ENCODE assay signal across 8 cellular contexts in genomic region chr7:1473864-1474512, GRCh38. TPM values are rescaled to one million over a fixed set of nuclear protein-coding genes. Genes with fewer than 3 reads are reported as not detected.
DNase-seq lines count a peak whose midpoint lies in the region; ATAC-seq and TF ChIP-seq lines count a peak whose summit lies in the region.

No MANE protein-coding gene starts in this region.

- CTCF ChIA-PET in CD4-positive, alpha-beta T cell (lab: Charles Lee): interaction anchor here (0.6 to 1.3 kb wide), 16 partner anchors 11 to 880 kb away, joined by 3 to 8 read pairs (median 4); partner anchors contain the start of gene TMEM184A
- CTCF ChIA-PET in HEK293 (lab: Yijun Ruan, JAX): interaction anchor here (0.5 to 2.0 kb wide), 18 partner anchors 9 to 449 kb away, joined by 3 to 13 read pairs (median 4); no protein-coding TSS in a partner anchor

- H3K4me3 Mint-ChIP-seq in CD4-positive, alpha-beta T cell: no peak overlapping the region
- no peak overlapping the region for H3K4me3 Mint-ChIP-seq in immature natural killer cell

- no peaks in the 10 kb centered on the region for H3K9me3 ChIP-seq in CD4-positive, alpha-beta T cell (ENCODE audit: control insufficient read depth, low read length)
- H3K9me3 ChIP-seq in HEK293 (ENCODE audit: control insufficient read depth, insufficient read depth, low read depth, low read length) (no peaks in the 10 kb centered on the region), breast epithelium (no peaks in the 10 kb centered on the region)

- H3K4me1 Mint-ChIP-seq in CD4-positive, alpha-beta T cell (ENCODE audit: low read depth): peaks cover 16% of the 10 kb centered on the region
- no peaks in the 10 kb centered on the region for H3K4me1 Mint-ChIP-seq in immature natural killer cell

- peak; percentile 82 to 90 (median 84) for DNase-seq in CD4-positive, alpha-beta T cell
- DNase-seq in NCI-H345 (lab: John Stamatoyannopoulos, UW) (peak; percentile 66), breast epithelium (ENCODE audit: low spot score in 2 of 2) (peak; percentile 78 to 88), immature natural killer cell (peak; percentile 56 to 75 (median 62))
- peak; percentile 72 to 83 (median 80) for DNase-seq in activated CD4-positive, CD25-positive, alpha-beta regulatory T cell (lab: John Stamatoyannopoulos, UW)
- peak; percentile 93 for DNase-seq in stimulated activated CD4-positive, alpha-beta T cell treated with anti-CD3 and anti-CD28 coated beads, Interleukin-15, amount 100 ng/mL, for 24 hours

- no peaks in the 10 kb centered on the region for H3K27me3 ChIP-seq in CD4-positive, alpha-beta T cell (ENCODE audit: control insufficient read depth, insufficient read depth, low read length)
- H3K27me3 ChIP-seq in breast epithelium: no peaks in the 10 kb centered on the region

- no peak overlapping the region for H3K27ac ChIP-seq in CD4-positive, alpha-beta T cell (ENCODE audit: low read depth, low read length)
- no peak overlapping the region; the same call in 1 of the 2 replicates for H3K27ac ChIP-seq in HEK293 (ENCODE audit: extremely low read depth, low read depth, low read length)
- H3K27ac ChIP-seq in breast epithelium: peak overlapping the region in 1 of 2 donors; percentile 25

- POLR2A ChIA-PET in CD4-positive, alpha-beta T cell (lab: Charles Lee): interaction anchor here (0.7 to 1.3 kb wide), 4 partner anchors 15 to 497 kb away, joined by 3 to 5 read pairs (median 4); partner anchors contain the start of genes INTS1 and MICALL2
- POLR2A ChIA-PET in HEK293 (lab: Yijun Ruan, JAX): interaction anchor here (1.0 kb wide), 1 partner anchor 58 kb away, joined by 3 read pairs; no protein-coding TSS in a partner anchor

- H3K4me3 ChIP-seq in HEK293 (ENCODE audit: low read depth, low read length): no peak overlapping the region
- no peak overlapping the region for H3K4me3 ChIP-seq in breast epithelium

- H3K27ac Mint-ChIP-seq in CD4-positive, alpha-beta T cell: no peak overlapping the region
- H3K27ac Mint-ChIP-seq in immature natural killer cell: no peak overlapping the region

- TF ChIP-seq CTCF in CD4-positive, alpha-beta T cell (IDR thresholded peaks at IDR 0.05): peak; percentile 90
- TF ChIP-seq CTCF in HEK293 (tag by site-specific recombination; IDR thresholded peaks at IDR 0.05) (peak; percentile 94), breast epithelium (IDR thresholded peaks at IDR 0.05) (peak; percentile 73 to 89 (median 85))

- ATAC-seq in CD4-positive, alpha-beta T cell (ENCODE audit: poor library complexity): peak; percentile 97
- no peak for ATAC-seq in GM21526 (IDR thresholded peaks at IDR 0.05; ENCODE audit: low FRiP score, unreplicated experiment)

- H3K36me3 ChIP-seq in HEK293 (ENCODE audit: control insufficient read depth in 2 of 2, insufficient read depth in 1 of 2, low read length in 2 of 2): peaks cover 0 to 66% of the 10 kb centered on the region in 2 experiments; a peak in 2 of 3 replicates
- peaks cover 8% of the 10 kb centered on the region for H3K36me3 ChIP-seq in breast epithelium

- no peak for TF ChIP-seq POLR2A in breast epithelium (IDR thresholded peaks at IDR 0.05)

- no peaks in the 10 kb centered on the region for H3K9me3 Mint-ChIP-seq in CD4-positive, alpha-beta T cell
- H3K9me3 Mint-ChIP-seq in immature natural killer cell: no peaks in the 10 kb centered on the region

- H3K4me1 ChIP-seq in HEK293 (ENCODE audit: control insufficient read depth, insufficient read depth, low read length) (no peaks in the 10 kb centered on the region), breast epithelium (peaks cover 4 to 6% of the 10 kb centered on the region in 2 donors)

- H3K27me3 Mint-ChIP-seq in CD4-positive, alpha-beta T cell: no peaks in the 10 kb centered on the region
- peaks cover 0 to 2% (median 0%) of the 10 kb centered on the region in 3 donors for H3K27me3 Mint-ChIP-seq in immature natural killer cell (ENCODE audit: low read depth in 3 of 3)

- intact Hi-C loops in CD4-positive, alpha-beta T cell (cut with DNase I, micrococcal nuclease): loop anchor here (2.0 kb wide), 3 partner anchors 15 to 249 kb away; partner anchors contain the start of gene MICALL2 (in 1 of the 2)
- intact Hi-C loops in breast epithelium (cut with DNase I; ENCODE audit: low total_unique reads): no loop called here

- H3K36me3 Mint-ChIP-seq in CD4-positive, alpha-beta T cell (ENCODE audit: low read depth): peaks cover 21% of the 10 kb centered on the region
- peaks cover 0 to 7% (median 3%) of the 10 kb centered on the region in 3 donors for H3K36me3 Mint-ChIP-seq in immature natural killer cell

TF ChIP-seq in HEK293, 187 proteins besides CTCF, POLR2A, EP300 and RAD21 (continues in another document):
- TF ChIP-seq ZNF2 (tag by site-specific recombination; IDR thresholded peaks at IDR 0.05) (peak; percentile 89), ZBTB1 (tag by site-specific recombination; IDR thresholded peaks at IDR 0.05) (no peak), PBX3 (CRISPR knock-in tag; IDR thresholded peaks at IDR 0.05) (peak; percentile 34; the same call in 1 of the 2 replicates), ZBTB7A (tag by site-specific recombination; IDR thresholded peaks at IDR 0.05; ENCODE audit: low read depth) (no peak), ZNF221 (tag by site-specific recombination; IDR thresholded peaks at IDR 0.05; ENCODE audit: borderline replicate concordance) (no peak), ZNF747 (tag by site-specific recombination; IDR thresholded peaks at IDR 0.05) (no peak), ZNF341 (tag by site-specific recombination; IDR thresholded peaks at IDR 0.05; ENCODE audit: low read depth) (peak; percentile 84), KLF1 (tag by site-specific recombination; IDR thresholded peaks at IDR 0.05) (0 out of 2 replicates have a peak, but pooled peaks have one; percentile 38), ZNF654 (tag by site-specific recombination; IDR thresholded peaks at IDR 0.05; ENCODE audit: low read depth) (peak; percentile 61), SP7 (tag by site-specific recombination; IDR thresholded peaks at IDR 0.05) (peak; percentile 29; the same call in 1 of the 2 replicates), ZNF48 (tag by site-specific recombination; IDR thresholded peaks at IDR 0.05) (no peak), WT1 (tag by site-specific recombination; IDR thresholded peaks at IDR 0.05) (peak; percentile 50; the same call in 1 of the 2 replicates), ZNF121 (tag by site-specific recombination; IDR thresholded peaks at IDR 0.05) (peak; percentile 58; the same call in 1 of the 2 replicates), ZNF76 (tag by site-specific recombination; IDR thresholded peaks at IDR 0.05; ENCODE audit: borderline replicate concordance, low read depth) (no peak), ZNF324 (tag by site-specific recombination; IDR thresholded peaks at IDR 0.05) (no peak), ZNF624 (tag by site-specific recombination; IDR thresholded peaks at IDR 0.05) (no peak), GLIS2 (tag by site-specific recombination; IDR thresholded peaks at IDR 0.05) (0 out of 2 replicates have a peak, but pooled peaks have one; percentile 25), TRIM28 (IDR thresholded peaks at IDR 0.05; ENCODE audit: borderline replicate concordance, low read length) (no peak), ZNF600 (tag by site-specific recombination; IDR thresholded peaks at IDR 0.05) (peak; percentile 76), SP2 (tag by site-specific recombination; IDR thresholded peaks at IDR 0.05) (no peak), ZNF398 (tag by site-specific recombination; IDR thresholded peaks at IDR 0.05) (no peak), ZBTB26 (tag by site-specific recombination; optimal IDR thresholded peaks at IDR 0.05) (peak; percentile 29)

RNA-seq across cellular contexts. Expression of gene MICALL2, which starts 14.7 kb away (rescaled TPM):
- 1 to 10 TPM; 1.9 to 2.2 TPM for total RNA-seq in CD4-positive, alpha-beta T cell
- 10 to 100 TPM in 2 of 3 donors, 1 to 10 TPM in 1; 4.0 to 20.0 (median 15.8) TPM for total RNA-seq in breast epithelium
- under 1 TPM in 2 of 3 donors, not detected in 1; 0.10 to 0.50 TPM for polyA plus RNA-seq in immature natural killer cell

RNA-seq across cellular contexts. Expression of gene INTS1, which starts 30.2 kb away (rescaled TPM):
- total RNA-seq in CD4-positive, alpha-beta T cell: 10 to 100 TPM; 91.0 to 91.5 TPM
- total RNA-seq in breast epithelium: 10 to 100 TPM; 27.5 to 32.1 (median 27.7) TPM
- polyA plus RNA-seq in immature natural killer cell: 10 to 100 TPM in 2 of 3 donors, 1 to 10 TPM in 1; 5.2 to 33.6 (median 11.0) TPM

RNA-seq across cellular contexts. Expression of gene MAFK, which starts 56.5 kb away (rescaled TPM):
- total RNA-seq in CD4-positive, alpha-beta T cell: 10 to 100 TPM; 60.1 to 65.0 TPM
- total RNA-seq in breast epithelium: 10 to 100 TPM; 14.4 to 25.9 (median 25.2) TPM
- polyA plus RNA-seq in immature natural killer cell: under 1 TPM; 0.06 to 0.86 (median 0.76) TPM
